Comparison of ENCODE assay signal across 11 cellular contexts in the genomic region with DNA sequence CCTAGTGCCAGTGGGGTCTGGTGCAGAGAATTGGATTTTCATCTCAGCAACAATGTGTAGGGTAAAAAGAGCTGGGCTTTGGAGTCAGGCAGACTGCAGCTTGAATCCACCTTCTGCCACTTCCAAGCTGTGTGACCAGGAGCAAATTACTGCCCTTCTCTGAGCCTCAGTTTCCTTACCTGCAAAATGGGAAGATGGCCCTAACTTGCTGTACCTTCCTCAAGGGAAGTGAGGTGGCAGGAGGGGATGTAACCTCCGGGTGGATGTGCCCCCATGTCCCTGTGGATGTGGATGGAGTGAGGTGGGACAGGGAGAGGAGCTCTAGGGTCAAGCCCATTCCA.
DNase-seq lines count a peak whose midpoint lies in the region; ATAC-seq and TF ChIP-seq lines count a peak whose summit lies in the region.
"Had no signal": no experiment of that assay in that cellular context is flagged by ENCODE, and none has a peak within 500 bp of the region (broad histone marks: within the 10 kb centered on the region; RNA-seq: fewer than 3 reads in every experiment).

No MANE protein-coding gene starts in this region.

- no peak overlapping the region for H3K4ac ChIP-seq in H9 (ENCODE audit: low read depth, low read length)

- peak overlapping the region; percentile 61 to 84 (median 80) for H3K4me3 Mint-ChIP-seq in CD4-positive, alpha-beta memory T cell
- H3K4me3 Mint-ChIP-seq in H9 (peak overlapping the region; percentile 27 to 64), immature natural killer cell (peak overlapping the region; percentile 25 to 75 (median 50))
- H3K4me3 Mint-ChIP-seq in activated naive CD8-positive, alpha-beta T cell: peak overlapping the region; percentile 77

- peaks cover 5% of the 10 kb centered on the region for H3K36me3 ChIP-seq in CD4-positive, alpha-beta memory T cell (ENCODE audit: insufficient read depth, low read length)
- H3K36me3 ChIP-seq in stomach (no peaks in the 10 kb centered on the region), WERI-Rb-1 (no peaks in the 10 kb centered on the region)
- H3K36me3 ChIP-seq: SJSA1 had no signal

- H4K8ac ChIP-seq in H9 (replicated peaks; ENCODE audit: insufficient read length, low read depth, low read length): no peak overlapping the region

- no CpG with 5 or more reads among the region's 1 CpG for WGBS in H9 (ENCODE audit: extremely low coverage, insufficient read length, low lambda C conversion rate)
- 38 to 70% (median 50%) methylated on average over 1 of the region's 1 CpG for WGBS in stomach, 5 donors

- H3K14ac ChIP-seq in H9 (ENCODE audit: insufficient read depth, low read length): no peak overlapping the region; the same call in 1 of the 2 replicates

- peak overlapping the region; percentile 34 for H3K27ac ChIP-seq in CD4-positive, alpha-beta memory T cell (ENCODE audit: low read depth, low read length)
- H3K27ac ChIP-seq in H9 (ENCODE audit: insufficient read length, low read depth, low read length): no peak overlapping the region
- no peak overlapping the region for H3K27ac ChIP-seq in stomach
- no peak overlapping the region for H3K27ac ChIP-seq in WERI-Rb-1
- H3K27ac ChIP-seq: SJSA1, testis had no signal

- H3K23ac ChIP-seq in H9 (ENCODE audit: insufficient read length, low read depth, low read length): no peak overlapping the region

- H3K23me2 ChIP-seq in H9 (ENCODE audit: insufficient read length, low read depth, low read length, poor library complexity, severe bottlenecking): peaks cover 10% of the 10 kb centered on the region

- no peak overlapping the region for H4K91ac ChIP-seq in H9 (ENCODE audit: insufficient read length, low read depth, low read length)

- no peak overlapping the region for H3K9ac ChIP-seq in H9 (ENCODE audit: extremely low read depth, insufficient read length, low read length)

- no peak overlapping the region for H2AFZ ChIP-seq in H9 (ENCODE audit: low read length)

- no peaks in the 10 kb centered on the region for H3K9me3 Mint-ChIP-seq in CD4-positive, alpha-beta memory T cell
- no peaks in the 10 kb centered on the region for H3K9me3 Mint-ChIP-seq in H9
- no peaks in the 10 kb centered on the region for H3K9me3 Mint-ChIP-seq in activated naive CD8-positive, alpha-beta T cell (ENCODE audit: low read depth)
- H3K9me3 Mint-ChIP-seq in immature natural killer cell: peaks cover 0 to 2% (median 0%) of the 10 kb centered on the region in 6 donors

- CTCF ChIA-PET in CD4-positive, alpha-beta memory T cell (lab: Charles Lee; ENCODE audit: partially characterized antibody): interaction anchor here (1.0 to 2.0 kb wide), 2 partner anchors 281 to 363 kb away, joined by 3 to 6 read pairs; no protein-coding TSS in a partner anchor

- POLR2A ChIA-PET in CD4-positive, alpha-beta memory T cell (lab: Charles Lee; ENCODE audit: partially characterized antibody): interaction anchor here (0.8 to 1.6 kb wide), 14 partner anchors 11 to 383 kb away, joined by 3 to 8 read pairs (median 4); partner anchors contain the start of gene ATF4

- H3K36me3 Mint-ChIP-seq in CD4-positive, alpha-beta memory T cell: peaks cover 12 to 17% of the 10 kb centered on the region in 2 donors
- H3K36me3 Mint-ChIP-seq in H9 (ENCODE audit: insufficient read depth in 1 of 3, low read depth in 3 of 3): no peaks in the 10 kb centered on the region; a peak in 1 of 7 replicates
- H3K36me3 Mint-ChIP-seq in activated naive CD8-positive, alpha-beta T cell: no peaks in the 10 kb centered on the region
- no peaks in the 10 kb centered on the region for H3K36me3 Mint-ChIP-seq in immature natural killer cell

- no peak overlapping the region for H3K18ac ChIP-seq in H9 (ENCODE audit: insufficient read length, low read depth, low read length)

- H3K4me2 ChIP-seq in H9 (ENCODE audit: insufficient read depth, insufficient read length, low read length): peak overlapping the region; percentile 60

- no peaks in the 10 kb centered on the region for H3K79me2 ChIP-seq in H9 (ENCODE audit: insufficient read depth, low read length)

- peaks cover 2% of the 10 kb centered on the region for H4K20me1 ChIP-seq in H9 (ENCODE audit: control insufficient read depth, insufficient read depth, insufficient read length)

- H2BK5ac ChIP-seq in H9 (ENCODE audit: insufficient read length, low read length): no peak overlapping the region

- TF ChIP-seq POLR2A in stomach (IDR thresholded peaks at IDR 0.05): no peak

- H2BK20ac ChIP-seq in H9 (ENCODE audit: low read depth, low read length, poor library complexity, severe bottlenecking): no peak overlapping the region

- no peaks in the 10 kb centered on the region for H3K79me1 ChIP-seq in H9 (ENCODE audit: insufficient read depth, low read depth, low read length, poor library complexity, severe bottlenecking)

- no peak overlapping the region for H2BK15ac ChIP-seq in H9 (ENCODE audit: low read depth, low read length)

- H3K9me3 ChIP-seq in CD4-positive, alpha-beta memory T cell (ENCODE audit: control insufficient read depth in 1 of 2, low read length in 2 of 2): no peaks in the 10 kb centered on the region
- no peaks in the 10 kb centered on the region for H3K9me3 ChIP-seq in H9 (ENCODE audit: control insufficient read depth, low read depth, low read length)
- no peaks in the 10 kb centered on the region for H3K9me3 ChIP-seq in stomach
- no peaks in the 10 kb centered on the region for H3K9me3 ChIP-seq in WERI-Rb-1 (ENCODE audit: severe bottlenecking)
- H3K9me3 ChIP-seq: SJSA1, testis had no signal

- H3K4me3 ChIP-seq in CD4-positive, alpha-beta memory T cell (ENCODE audit: low read length in 2 of 2): peak overlapping the region; percentile 17 to 51
- H3K4me3 ChIP-seq in stomach (peak overlapping the region in 1 of 4 donors; percentile 32), WERI-Rb-1 (ENCODE audit: low read depth, low read length) (no peak overlapping the region)
- H3K4me3 ChIP-seq: SJSA1 had no signal

- peaks cover 72% of the 10 kb centered on the region for H3K4me1 ChIP-seq in CD4-positive, alpha-beta memory T cell (ENCODE audit: insufficient read depth, low read length)
- no peaks in the 10 kb centered on the region; the same call in 1 of the 2 replicates for H3K4me1 ChIP-seq in H9 (ENCODE audit: insufficient read depth, low read length)
- peaks cover 25 to 34% (median 29%) of the 10 kb centered on the region in 4 donors for H3K4me1 ChIP-seq in stomach

- H2BK12ac ChIP-seq in H9 (ENCODE audit: insufficient read length, low read depth, low read length): no peak overlapping the region

- no peak overlapping the region for H2BK120ac ChIP-seq in H9 (ENCODE audit: low read depth, low read length, poor library complexity, severe bottlenecking)

- peak in 1 of 5 donors; percentile 10 for DNase-seq in CD4-positive, alpha-beta memory T cell
- DNase-seq in H9: no peak
- no peak for DNase-seq in immature natural killer cell
- no peak for DNase-seq in stomach
- DNase-seq in WERI-Rb-1: no peak
- DNase-seq: amniotic stem cell, foreskin melanocyte, testis had no signal

- ATAC-seq in HG02981 (IDR thresholded peaks at IDR 0.05; ENCODE audit: unreplicated experiment): no peak

- no peak overlapping the region for H3K56ac ChIP-seq in H9 (ENCODE audit: insufficient read length, low read depth, low read length)

- TF ChIP-seq EP300 in stomach (IDR thresholded peaks at IDR 0.05): no peak

- intact Hi-C loops in CD4-positive, alpha-beta memory T cell (cut with micrococcal nuclease): no loop called here
- intact Hi-C loops in stomach (cut with DNase I; ENCODE audit: low total_unique reads): no loop called here

- no peak overlapping the region for H2AK5ac ChIP-seq in H9 (ENCODE audit: insufficient read length, low read length)

- TF ChIP-seq CTCF in H9 (conservative IDR thresholded peaks at IDR 0.05) (no peak), stomach (IDR thresholded peaks at IDR 0.05) (no peak), WERI-Rb-1 (IDR thresholded peaks at IDR 0.05; ENCODE audit: low read depth, low read length) (no peak)

- peaks cover 38 to 74% (median 56%) of the 10 kb centered on the region in 4 donors for H3K4me1 Mint-ChIP-seq in CD4-positive, alpha-beta memory T cell
- H3K4me1 Mint-ChIP-seq in H9: peaks cover 22 to 30% of the 10 kb centered on the region in 2 experiments
- H3K4me1 Mint-ChIP-seq in activated naive CD8-positive, alpha-beta T cell (ENCODE audit: low read depth): peaks cover 53% of the 10 kb centered on the region
- peaks cover 13 to 24% of the 10 kb centered on the region in 2 donors for H3K4me1 Mint-ChIP-seq in immature natural killer cell

- no peak overlapping the region for H4K5ac ChIP-seq in H9 (ENCODE audit: insufficient read length, low read depth, low read length)

- no peaks in the 10 kb centered on the region for H3K27me3 ChIP-seq in CD4-positive, alpha-beta memory T cell (ENCODE audit: insufficient read depth, low read length)
- H3K27me3 ChIP-seq in H9 (ENCODE audit: insufficient read depth, low read length) (peaks cover 4% of the 10 kb centered on the region; the same call in 1 of the 2 replicates), stomach (peaks cover 20 to 99% (median 60%) of the 10 kb centered on the region in 3 donors), WERI-Rb-1 (ENCODE audit: insufficient read depth, low read depth, severe bottlenecking) (no peaks in the 10 kb centered on the region)
- H3K27me3 ChIP-seq: testis had no signal

- no peaks in the 10 kb centered on the region for H3K27me3 Mint-ChIP-seq in CD4-positive, alpha-beta memory T cell
- peaks cover 67% of the 10 kb centered on the region for H3K27me3 Mint-ChIP-seq in H9 (ENCODE audit: low read depth)
- no peaks in the 10 kb centered on the region for H3K27me3 Mint-ChIP-seq in activated naive CD8-positive, alpha-beta T cell
- H3K27me3 Mint-ChIP-seq in immature natural killer cell (ENCODE audit: low read depth in 3 of 3): peaks cover 10 to 32% (median 18%) of the 10 kb centered on the region in 3 donors

- H3K27ac Mint-ChIP-seq in CD4-positive, alpha-beta memory T cell: peak overlapping the region in 6 of 7 donors; percentile 35 to 91 (median 76)
- H3K27ac Mint-ChIP-seq in H9 (no peak overlapping the region), immature natural killer cell (no peak overlapping the region)
- peak overlapping the region; percentile 28 for H3K27ac Mint-ChIP-seq in activated naive CD8-positive, alpha-beta T cell

- H3T11ph ChIP-seq in H9 (ENCODE audit: low read length): no peak overlapping the region

Comparison
In these comparisons a context has a peak if more than half of its experiments do, and no peak if none do; other contexts are left out.
1. H3K27ac Mint-ChIP-seq: peak in CD4-positive, alpha-beta memory T cell (6 of 7) and activated naive CD8-positive, alpha-beta T cell (single experiment); none in H9 (0 of 3) and immature natural killer cell (0 of 6).
2. Peak in every context shown above with its lines, with median percentiles within 50 percentile points of each other: H3K4me3 Mint-ChIP-seq.